In genomic region chr2:219402665-219403515, GRCh38 we compare ENCODE assay signal across 9 cellular contexts. TPM values are rescaled to one million over a fixed set of nuclear protein-coding genes. Genes with fewer than 3 reads are reported as not detected.
DNase-seq lines count a peak whose midpoint lies in the region; ATAC-seq, FAIRE-seq and TF ChIP-seq lines count a peak whose summit lies in the region.
"Had no signal": no experiment of that assay in that cellular context is flagged by ENCODE, and none has a peak within 500 bp of the region (broad histone marks: within the 10 kb centered on the region; RNA-seq: fewer than 3 reads in every experiment).

No MANE protein-coding gene starts in this region.

- no peaks in the 10 kb centered on the region for H3K4me1 ChIP-seq in tibial nerve

- H3K4me3 ChIP-seq in fibroblast of the aortic adventitia (ENCODE audit: low read depth, low read length) (no peak overlapping the region), tibial nerve (no peak overlapping the region)

- DNase-seq in COLO829 (ENCODE audit: low spot score) (peak; percentile 72), KG1 (lab: John Stamatoyannopoulos, UW) (peak; percentile 33), RCC 7860 (ENCODE audit: low spot score) (peak; percentile 69), activated T-helper 1 cell treated with Interleukin-2 at 50 U/mL for 16 hours (ENCODE audit: low read depth) (peak; percentile 20), fibroblast of the aortic adventitia (ENCODE audit: low read depth) (peak; percentile 92), non-pigmented ciliary epithelial cell (ENCODE audit: low read depth) (peak; percentile 67), tibial nerve (ENCODE audit: low spot score in 2 of 2) (peak; percentile 38 to 65)

- 19 to 20% methylated on average over 15 of the region's 15 CpGs for WGBS in tibial nerve, 2 donors

- no peak overlapping the region for H3K27ac ChIP-seq in tibial nerve

- TF ChIP-seq POLR2A in tibial nerve (IDR thresholded peaks at IDR 0.05): no peak

- H3K9me3 ChIP-seq in tibial nerve: no peaks in the 10 kb centered on the region

- peak; percentile 97 for TF ChIP-seq CTCF in fibroblast of the aortic adventitia (IDR thresholded peaks at IDR 0.05; ENCODE audit: insufficient read depth, low read length)
- TF ChIP-seq CTCF in tibial nerve (IDR thresholded peaks at IDR 0.05): peak; percentile 78 to 88 (median 84)

- ATAC-seq in GM21367 (IDR thresholded peaks at IDR 0.05; ENCODE audit: unreplicated experiment): peak; percentile 83

- peak; percentile 72 for FAIRE-seq in RCC 7860 (lab: Jason Lieb, UNC)

- no peaks in the 10 kb centered on the region for H3K27me3 ChIP-seq in tibial nerve

- no peak for TF ChIP-seq EP300 in tibial nerve (IDR thresholded peaks at IDR 0.05)

- no peaks in the 10 kb centered on the region for H3K36me3 ChIP-seq in tibial nerve

RNA-seq across cellular contexts. Expression of gene DNPEP, which starts 15.2 kb away (rescaled TPM):
- total RNA-seq in fibroblast of the aortic adventitia (ENCODE audit: low replicate concordance) (33.2 and 55.0 TPM in 2 replicates), tibial nerve (10 to 100 TPM; 35.2 to 88.1 (median 52.6) TPM)

RNA-seq across cellular contexts. Expression of gene DES, which starts 15.3 kb away (rescaled TPM):
- total RNA-seq in fibroblast of the aortic adventitia (ENCODE audit: low replicate concordance) (3.3 and 4.7 TPM in 2 replicates), tibial nerve (10 to 100 TPM; 20.7 to 50.4 (median 25.0) TPM)
- total RNA-seq: T-helper 2 cell treated with Interferon-gamma antibody and Interleukin-4, amounts not matched to agents 100 ng/mL and 5 ng/mL, for 36 hours had no signal

RNA-seq across cellular contexts. Expression of gene SPEG, which starts 31.8 kb away (rescaled TPM):
- 22.7 and 36.1 TPM in 2 replicates for total RNA-seq in fibroblast of the aortic adventitia (ENCODE audit: low replicate concordance)
- 10 to 100 TPM in 1 of 4 donors, 1 to 10 TPM in 3; 6.7 to 10.2 (median 8.1) TPM for total RNA-seq in tibial nerve

Comparison
In these comparisons a context has a peak if more than half of its experiments do, and no peak if none do; other contexts are left out.
1. DNase-seq: peak in every context shown above with its lines; median percentile 92 in fibroblast of the aortic adventitia; 72 in COLO829; 69 in RCC 7860; 67 in non-pigmented ciliary epithelial cell; 52 in tibial nerve; 33 in KG1; 20 in activated T-helper 1 cell treated with Interleukin-2 at 50 U/mL for 16 hours.